In the genomic region with DNA sequence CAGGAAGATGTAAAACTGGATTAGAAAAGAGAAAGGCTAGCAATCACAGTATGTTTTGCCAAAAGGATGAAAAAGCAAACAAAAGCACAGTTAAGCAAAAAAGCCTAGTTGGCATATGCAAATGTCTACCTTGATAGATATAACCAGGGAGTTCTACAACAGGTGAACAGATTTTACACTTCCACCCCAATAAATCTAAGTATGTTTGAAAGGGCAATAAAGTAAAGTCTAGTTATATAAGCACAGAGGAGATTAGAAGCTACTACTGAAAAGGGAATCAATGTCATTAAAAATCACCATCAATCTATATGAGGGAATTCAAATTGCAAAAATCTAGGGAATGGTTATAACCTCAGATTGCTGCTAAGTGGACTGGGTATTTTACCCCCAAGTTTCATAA, we compare ENCODE assay signal across 30 cellular contexts. TPM values are rescaled to one million over a fixed set of nuclear protein-coding genes. Genes with fewer than 3 reads are reported as not detected.
DNase-seq lines count a peak whose midpoint lies in the region; ATAC-seq, FAIRE-seq and TF ChIP-seq lines count a peak whose summit lies in the region.
"Had no signal": no experiment of that assay in that cellular context is flagged by ENCODE, and none has a peak within 500 bp of the region (broad histone marks: within the 10 kb centered on the region; RNA-seq: fewer than 3 reads in every experiment).

No MANE protein-coding gene starts in this region.

- H3K9me3 ChIP-seq in GM12878 (replicated peaks; ENCODE audit: control insufficient read depth, insufficient read depth, low read length) (no peaks in the 10 kb centered on the region), left lung (no peaks in the 10 kb centered on the region)
- H3K9me3 ChIP-seq: tibial artery, vagina had no signal

- TF ChIP-seq EP300 in GM12878 (IDR thresholded peaks at IDR 0.05; ENCODE audit: borderline replicate concordance in 1 of 2, control insufficient read depth in 1 of 2, low read depth in 2 of 2, low read length in 2 of 2), result no peak

- H3K27me3 ChIP-seq in GM23338 (ENCODE audit: insufficient read depth) (no peaks in the 10 kb centered on the region), GM12878 (replicated peaks in 1 of 2; ENCODE audit: control insufficient read depth in 2 of 2, insufficient read depth in 2 of 2, low read length in 1 of 2) (no peaks in the 10 kb centered on the region), left lung (no peaks in the 10 kb centered on the region)
- H3K27me3 ChIP-seq: neural progenitor cell, tibial artery, vagina had no signal

- CTCF ChIA-PET in GM12878 (lab: Yijun Ruan, JAX), result interaction anchor here (0.8 kb wide), 1 partner anchor 351 kb away, joined by 3 read pairs; no protein-coding TSS in a partner anchor

- RAD21 ChIA-PET in GM12878 (lab: Charles Lee; ENCODE audit: unreplicated experiment), result no interaction called here

- no peak for TF ChIP-seq RAD21 in GM12878 (IDR thresholded peaks at IDR 0.05; ENCODE audit: insufficient read depth, low read depth, low read length)

- intact Hi-C loops in GM12878 (cut with micrococcal nuclease; ENCODE audit: unreplicated experiment), result no loop called here
- intact Hi-C loops in left lung (cut with DNase I), result no loop called here

- H3K9me3 Mint-ChIP-seq in activated T-cell treated with anti-CD3 and anti-CD28 coated beads, Interleukin-2, amount 50 U/mL, for 72 hours, result no peaks in the 10 kb centered on the region
- H3K9me3 Mint-ChIP-seq in GM23338, result no peaks in the 10 kb centered on the region
- H3K9me3 Mint-ChIP-seq in progenitor cell of endocrine pancreas (ENCODE audit: low read depth), result no peaks in the 10 kb centered on the region
- H3K9me3 Mint-ChIP-seq: effector memory CD8-positive, alpha-beta T cell; immature natural killer cell; neural progenitor cell; T-helper 2 cell treated with Interferon-gamma antibody and Interleukin-4, amounts not matched to agents 5 μg/mL and 100 μg/mL, for 36 hours had no signal

- H3K4me2 ChIP-seq in GM23338, result no peak overlapping the region
- H3K4me2 ChIP-seq in GM12878 (ENCODE audit: control insufficient read depth, insufficient read depth), result no peak overlapping the region
- H3K4me2 ChIP-seq: neural progenitor cell had no signal

- no peaks in the 10 kb centered on the region for H3K9me2 ChIP-seq in GM23338 (ENCODE audit: insufficient read depth)

- peaks cover 0 to 6% of the 10 kb centered on the region in 2 donors for H3K36me3 Mint-ChIP-seq in activated T-cell treated with anti-CD3 and anti-CD28 coated beads, Interleukin-2, amount 50 U/mL, for 72 hours (ENCODE audit: insufficient read depth in 2 of 2)
- H3K36me3 Mint-ChIP-seq in GM23338 (ENCODE audit: low read depth), result no peaks in the 10 kb centered on the region
- peaks cover 5% of the 10 kb centered on the region for H3K36me3 Mint-ChIP-seq in progenitor cell of endocrine pancreas (ENCODE audit: insufficient read depth)
- H3K36me3 Mint-ChIP-seq: immature natural killer cell had no signal

- H3K27me3 Mint-ChIP-seq in activated T-cell treated with anti-CD3 and anti-CD28 coated beads, Interleukin-2, amount 50 U/mL, for 72 hours (ENCODE audit: low read depth), result no peaks in the 10 kb centered on the region
- H3K27me3 Mint-ChIP-seq in GM23338 (ENCODE audit: insufficient read depth, low read depth, poor library complexity) (peaks cover 4% of the 10 kb centered on the region), progenitor cell of endocrine pancreas (no peaks in the 10 kb centered on the region)
- H3K27me3 Mint-ChIP-seq: effector memory CD8-positive, alpha-beta T cell had no signal

- peaks cover 79% of the 10 kb centered on the region for H3K4me1 Mint-ChIP-seq in activated T-cell treated with anti-CD3 and anti-CD28 coated beads, Interleukin-2, amount 50 U/mL, for 72 hours (ENCODE audit: low read depth)
- H3K4me1 Mint-ChIP-seq in GM23338 (peaks cover 54% of the 10 kb centered on the region), progenitor cell of endocrine pancreas (ENCODE audit: low read depth) (peaks cover 34% of the 10 kb centered on the region)

- TF ChIP-seq CTCF in GM23338 (conservative IDR thresholded peaks at IDR 0.05; ENCODE audit: low read depth in 2 of 2) (no peak), GM12878 (IDR thresholded peaks at IDR 0.05 in 2 of 3, conservative IDR thresholded peaks at IDR 0.05 in 1 of 3; ENCODE audit: control insufficient read depth in 2 of 3, extremely low read depth in 1 of 3, insufficient read depth in 1 of 3, low read depth in 3 of 3, low read length in 3 of 3) (no peak), progenitor cell of endocrine pancreas (IDR thresholded peaks at IDR 0.05; ENCODE audit: unreplicated experiment) (no peak), left lung (IDR thresholded peaks at IDR 0.05) (no peak)

- H2AFZ ChIP-seq in GM23338, result no peak overlapping the region
- H2AFZ ChIP-seq in GM12878 (ENCODE audit: control insufficient read depth, low read depth, low read length), result no peak overlapping the region
- H2AFZ ChIP-seq: neural progenitor cell had no signal

- peak overlapping the region; percentile 61; the same call in 1 of the 2 replicates for H3K27ac ChIP-seq in GM23338 (ENCODE audit: low read depth)
- H3K27ac ChIP-seq in GM12878 (ENCODE audit: control insufficient read depth, insufficient read depth), result peak overlapping the region; percentile 6; the same call in 1 of the 2 replicates
- H3K27ac ChIP-seq in left lung, result no peak overlapping the region
- H3K27ac ChIP-seq: coronary artery, HL-60, neural progenitor cell, tibial artery, vagina had no signal

- no peak for FAIRE-seq in GM12878 (lab: Jason Lieb, UNC)
- FAIRE-seq: bronchial epithelial cell had no signal

- no peak for DNase-seq in activated T-cell treated with anti-CD3 and anti-CD28 coated beads, Interleukin-2, amount 50 U/mL, for 72 hours
- DNase-seq in activated T-cell treated with anti-CD3 and anti-CD28 coated beads, Interleukin-2, amount 50 U/mL, for 1 hour, result no peak
- no peak for DNase-seq in GM23338 (ENCODE audit: low spot score)
- no peak for DNase-seq in GM12878 (ENCODE audit: low read depth, low spot score)
- no peak for DNase-seq in progenitor cell of endocrine pancreas (ENCODE audit: low spot score, unreplicated experiment)
- DNase-seq in NCI-H748 treated with DMSO at 0.1 percent for 48 hours (lab: John Stamatoyannopoulos, UW), result no peak
- DNase-seq in left lung, result no peak
- DNase-seq: activated CD4-positive, alpha-beta T cell treated with anti-CD3 and anti-CD28 coated beads for 48 hours; activated naive CD4-positive, alpha-beta T cell treated with anti-CD3 and anti-CD28 coated beads, Interleukin-2, amount 50 U/mL, for 16 hours; amygdala; COR-L47; DMS53; effector memory CD8-positive, alpha-beta T cell; HCEC 1CT; immature natural killer cell; KBM-7; MM.1S; NCI-H1930; NCI-H526 treated with DMSO at 0.1 percent for 48 hours; right cardiac atrium; tibial artery had no signal

- SMC1A ChIA-PET in GM12878 (lab: Charles Lee; ENCODE audit: uncharacterized antibody, unreplicated experiment), result interaction anchor here (0.9 to 1.4 kb wide), 3 partner anchors 12 to 114 kb away, joined by 3 to 6 read pairs (median 5); no protein-coding TSS in a partner anchor

- POLR2A ChIA-PET in GM12878 (lab: Charles Lee), result no interaction called here

- peak overlapping the region; percentile 94 for H3K27ac Mint-ChIP-seq in activated T-cell treated with anti-CD3 and anti-CD28 coated beads, Interleukin-2, amount 50 U/mL, for 72 hours
- no peak overlapping the region for H3K27ac Mint-ChIP-seq in GM23338
- peak overlapping the region; percentile 60 for H3K27ac Mint-ChIP-seq in progenitor cell of endocrine pancreas
- H3K27ac Mint-ChIP-seq: neural progenitor cell; T-helper 2 cell treated with Interferon-gamma antibody and Interleukin-4, amounts not matched to agents 5 μg/mL and 100 μg/mL, for 36 hours had no signal

- no TSS peak for BruUV-seq in GM12878 (replicated peaks; lab: Mats Ljungman, UMichigan)

- H3F3A ChIP-seq in GM23338 (replicated peaks; ENCODE audit: low read depth), result no peaks in the 10 kb centered on the region

- H3K36me3 ChIP-seq in GM23338 (ENCODE audit: insufficient read depth) (no peaks in the 10 kb centered on the region), GM12878 (ENCODE audit: control insufficient read depth in 2 of 2, insufficient read depth in 2 of 2, low read length in 1 of 2) (peaks cover 2 to 18% of the 10 kb centered on the region in 2 experiments; a peak in 3 of 4 replicates), left lung (peaks cover 0 to 6% of the 10 kb centered on the region in 2 donors)
- H3K36me3 ChIP-seq: tibial artery, vagina had no signal

- TF ChIP-seq POLR2A in GM12878 (IDR thresholded peaks at IDR 0.05; ENCODE audit: low read depth, low read length), result no peak

- H3K4me3 ChIP-seq in GM23338 (no peak overlapping the region), GM12878 (0 out of 2 replicates have a peak overlapping the region, but pooled peaks have one; percentile 4), left lung (no peak overlapping the region)
- H3K4me3 ChIP-seq: coronary artery, neural progenitor cell, tibial artery, vagina had no signal

- H3K4me3 Mint-ChIP-seq in activated T-cell treated with anti-CD3 and anti-CD28 coated beads, Interleukin-2, amount 50 U/mL, for 72 hours, result no peak overlapping the region
- H3K4me3 Mint-ChIP-seq in GM23338 (no peak overlapping the region), progenitor cell of endocrine pancreas (ENCODE audit: low read depth) (no peak overlapping the region)
- H3K4me3 Mint-ChIP-seq: effector memory CD8-positive, alpha-beta T cell; immature natural killer cell; neural progenitor cell; T-helper 2 cell treated with Interferon-gamma antibody and Interleukin-4, amounts not matched to agents 5 μg/mL and 100 μg/mL, for 36 hours had no signal

- H4K20me1 ChIP-seq in GM23338 (replicated peaks; ENCODE audit: insufficient read depth) (peaks cover 50% of the 10 kb centered on the region), GM12878 (ENCODE audit: control insufficient read depth, insufficient read depth) (no peaks in the 10 kb centered on the region)

- in situ Hi-C loops in GM12878 (cut with MboI), result no loop called here

- peaks cover 28% of the 10 kb centered on the region for H3K4me1 ChIP-seq in GM23338 (ENCODE audit: insufficient read depth)
- H3K4me1 ChIP-seq in GM12878 (ENCODE audit: control insufficient read depth, insufficient read depth, low read length), result peaks cover 60% of the 10 kb centered on the region
- H3K4me1 ChIP-seq in left lung, result peaks cover 12 to 65% of the 10 kb centered on the region in 2 donors

- no peak for ATAC-seq in activated T-cell treated with anti-CD3 and anti-CD28 coated beads, Interleukin-2, amount 50 U/mL, for 72 hours (replicated peaks in 1 of 2)
- no peak for ATAC-seq in GM23338
- no peak for ATAC-seq in GM12878
- no peak for ATAC-seq in esophagus mucosa
- ATAC-seq in left lung, result no peak
- ATAC-seq: effector memory CD8-positive, alpha-beta T cell; right cardiac atrium; Right ventricle myocardium inferior had no signal

- peaks cover 100% of the 10 kb centered on the region for H3K79me2 ChIP-seq in GM23338 (replicated peaks; ENCODE audit: insufficient read depth)
- H3K79me2 ChIP-seq in GM12878 (ENCODE audit: control insufficient read depth, insufficient read depth, low read length), result peaks cover 91% of the 10 kb centered on the region

- no peak overlapping the region for H3K9ac ChIP-seq in GM12878 (ENCODE audit: control insufficient read depth, insufficient read depth, low read length)
- H3K9ac ChIP-seq: neural progenitor cell had no signal

RNA-seq across cellular contexts. Expression of a gene that starts 49.7 kb away (rescaled TPM):
- total RNA-seq in activated T-cell treated with anti-CD3 and anti-CD28 coated beads, Interleukin-2, amount 50 U/mL, for 72 hours, result 100 to 1,000 TPM; 128 to 149 TPM
- 233 TPM in 2 replicates for total RNA-seq in GM23338 (2014; rRNA removed; shearing (Covaris generic))
- polyA plus RNA-seq in GM23338 (2016; fragmentation: Nextera tagmentation; extraction: Ambion mirVana), result 124 and 134 TPM in 2 replicates
- total RNA-seq in GM12878 (2013; cell fraction: nucleolus; rRNA removed), result 266 and 277 TPM in 2 replicates
- total RNA-seq in GM12878 (2014; rRNA removed), result 78.6 and 82.0 TPM in 2 replicates
- 64.2 and 64.9 TPM in 2 replicates for total RNA-seq in GM12878 (2014; rRNA removed; fragmentation: Illumina TruSeq; extraction: Trizol)
- 106 and 108 TPM in 2 replicates for total RNA-seq in GM12878 (2021)
- 31.3 TPM for polyA plus RNA-seq in GM12878 (2011; ENCODE audit: low read depth)
- 128 and 130 TPM in 2 replicates for polyA plus RNA-seq in GM12878 (2011; rRNA removed)
- 83.8 and 85.4 TPM in 2 replicates for polyA plus RNA-seq in GM12878 (2011; cell fraction: cytosol; rRNA removed)
- polyA plus RNA-seq in GM12878 (2011; cell fraction: nucleus; rRNA removed), result 169 and 191 TPM in 2 replicates
- 42.3 and 44.9 TPM in 2 replicates for polyA plus RNA-seq in GM12878 (2012)
- 73.1 and 77.8 TPM in 2 replicates for polyA plus RNA-seq in GM12878 (2014; fragmentation: Illumina TruSeq; extraction: Trizol)
- polyA plus RNA-seq in GM12878 (2014; fragmentation: Nextera tagmentation; extraction: Ambion mirVana), result 10 to 100 TPM; 35.3 to 41.5 TPM
- 83.8 and 92.9 TPM in 2 replicates for polyA plus RNA-seq in GM12878 (2014; rRNA removed)
- polyA plus RNA-seq in GM12878 (2016; fragmentation: Nextera tagmentation; extraction: Ambion mirVana), result 100 to 1,000 TPM; 108 to 109 TPM
- polyA minus RNA-seq in GM12878 (2011; rRNA and poly(A)+ RNA removed), result 158 and 170 TPM in 2 replicates
- polyA minus RNA-seq in GM12878 (2011; cell fraction: cytosol; rRNA and poly(A)+ RNA removed), result 49.4 and 74.5 TPM in 2 replicates
- polyA minus RNA-seq in GM12878 (2011; cell fraction: nucleus; rRNA and poly(A)+ RNA removed), result 75.3 and 124 TPM in 2 replicates
- 161 and 163 TPM in 2 replicates for total RNA-seq in progenitor cell of endocrine pancreas
- 63.7 TPM for total RNA-seq in esophagus mucosa
- 100 to 1,000 TPM in 1 of 2 donors, 10 to 100 TPM in 1; 76.8 to 107 TPM for total RNA-seq in left lung

RNA-seq across cellular contexts. Expression of a gene that starts 54.3 kb away (rescaled TPM):
- total RNA-seq in activated T-cell treated with anti-CD3 and anti-CD28 coated beads, Interleukin-2, amount 50 U/mL, for 72 hours, result 1 to 10 TPM in 1 of 2 donors, under 1 TPM in 1; 0.77 to 1.3 TPM
- 0.17 TPM in 1 of 2 replicates, not detected in the other for total RNA-seq in GM23338 (2014; rRNA removed; shearing (Covaris generic))
- 0.23 and 0.59 TPM in 2 replicates for polyA plus RNA-seq in GM23338 (2016; fragmentation: Nextera tagmentation; extraction: Ambion mirVana)
- total RNA-seq in GM12878 (2013; cell fraction: nucleolus; rRNA removed), result not detected in 2 replicates
- 0.23 and 0.27 TPM in 2 replicates for total RNA-seq in GM12878 (2014; rRNA removed)
- total RNA-seq in GM12878 (2014; rRNA removed; fragmentation: Illumina TruSeq; extraction: Trizol), result 0.09 and 0.13 TPM in 2 replicates
- 0.15 and 0.27 TPM in 2 replicates for total RNA-seq in GM12878 (2021)
- polyA plus RNA-seq in GM12878 (2011; ENCODE audit: low read depth), result not detected
- 0.08 and 0.09 TPM in 2 replicates for polyA plus RNA-seq in GM12878 (2011; rRNA removed)
- polyA plus RNA-seq in GM12878 (2011; cell fraction: cytosol; rRNA removed), result 0.07 TPM in 1 of 2 replicates, not detected in the other
- 0.23 and 0.48 TPM in 2 replicates for polyA plus RNA-seq in GM12878 (2011; cell fraction: nucleus; rRNA removed)
- polyA plus RNA-seq in GM12878 (2012), result 0.08 and 0.91 TPM in 2 replicates
- polyA plus RNA-seq in GM12878 (2014; fragmentation: Illumina TruSeq; extraction: Trizol), result not detected in 2 replicates
- polyA plus RNA-seq in GM12878 (2014; fragmentation: Nextera tagmentation; extraction: Ambion mirVana), result not detected
- 0.28 TPM in 1 of 2 replicates, not detected in the other for polyA plus RNA-seq in GM12878 (2014; rRNA removed)
- not detected for polyA plus RNA-seq in GM12878 (2016; fragmentation: Nextera tagmentation; extraction: Ambion mirVana)
- polyA minus RNA-seq in GM12878 (2011; rRNA and poly(A)+ RNA removed), result 0.31 TPM in 1 of 2 replicates, not detected in the other
- not detected in 2 replicates for polyA minus RNA-seq in GM12878 (2011; cell fraction: cytosol; rRNA and poly(A)+ RNA removed)
- 0.12 and 1.1 TPM in 2 replicates for polyA minus RNA-seq in GM12878 (2011; cell fraction: nucleus; rRNA and poly(A)+ RNA removed)
- total RNA-seq in progenitor cell of endocrine pancreas, result 0.42 and 0.81 TPM in 2 replicates
- total RNA-seq in esophagus mucosa, result 0.44 TPM
- 1 to 10 TPM in 1 of 2 donors, under 1 TPM in 1; 0.79 to 1.0 TPM for total RNA-seq in left lung
- total RNA-seq: epithelial cell of proximal tubule, vagina had no signal
- polyA plus RNA-seq: immature natural killer cell had no signal

Comparison
In these comparisons a context has a peak if more than half of its experiments do, and no peak if none do; other contexts are left out.
1. H3K27ac ChIP-seq: peak in GM23338 (single experiment) and GM12878 (single experiment); none in left lung (0 of 2).